ENCODE assay signal across 8 cellular contexts in genomic region chr2:171160119-171160629, GRCh38. TPM values are rescaled to one million over a fixed set of nuclear protein-coding genes. Genes with fewer than 3 reads are reported as not detected.
DNase-seq lines count a peak whose midpoint lies in the region; ATAC-seq, FAIRE-seq and TF ChIP-seq lines count a peak whose summit lies in the region.

No MANE protein-coding gene starts in this region.

- H2AFZ ChIP-seq in H1 (ENCODE audit: low read length): no peak overlapping the region

- H2BK120ac ChIP-seq in H1 (replicated peaks; ENCODE audit: low read depth, low read length): no peak overlapping the region

- peak overlapping the region; percentile 92 for H3K27ac ChIP-seq in H1 (ENCODE audit: low read depth, low read length)

- no peaks in the 10 kb centered on the region for H3K36me3 ChIP-seq in H1 (ENCODE audit: control insufficient read depth in 2 of 4, insufficient read depth in 4 of 4, low read length in 3 of 4)

- peak overlapping the region; percentile 81 for H3K4ac ChIP-seq in H1 (replicated peaks; ENCODE audit: insufficient read length, low read depth, low read length)

- H4K8ac ChIP-seq in H1 (ENCODE audit: extremely low read depth, insufficient read depth, low read length): peak overlapping the region; percentile 98

- peak overlapping the region; percentile 78 to 90 for H3K4me2 ChIP-seq in H1 (ENCODE audit: insufficient read depth in 1 of 2, low read depth in 2 of 2, low read length in 2 of 2)

- peak overlapping the region; percentile 98 for H3K4me3 Mint-ChIP-seq in mesothelial cell of epicardium

- TF ChIP-seq CTCF in H1 (IDR thresholded peaks at IDR 0.05; ENCODE audit: control extremely low read depth in 1 of 3, insufficient read depth in 1 of 3, low read depth in 1 of 3, low read length in 3 of 3) (no peak), mesothelial cell of epicardium (IDR thresholded peaks at IDR 0.05; ENCODE audit: unreplicated experiment) (no peak)

- no peak overlapping the region for H2BK12ac ChIP-seq in H1 (ENCODE audit: low read depth, low read length)

- peak overlapping the region; percentile 99 for H3K27ac Mint-ChIP-seq in mesothelial cell of epicardium

- peak overlapping the region; percentile 95 for H4K91ac ChIP-seq in H1 (replicated peaks; ENCODE audit: insufficient read length, low read length)

- no peaks in the 10 kb centered on the region for H3K9me3 Mint-ChIP-seq in mesothelial cell of epicardium

- H3K23me2 ChIP-seq in H1 (ENCODE audit: low read depth, low read length): peaks cover 3% of the 10 kb centered on the region

- TF ChIP-seq EP300 in H1 (IDR thresholded peaks at IDR 0.05; ENCODE audit: borderline replicate concordance in 1 of 2, low read depth in 2 of 2, low read length in 2 of 2): 0 out of 3 replicates have a peak, but pooled peaks of 1 of the 2 experiments have one; percentile 3

- TF ChIP-seq RAD21 in H1 (IDR thresholded peaks at IDR 0.05 in 1 of 2, conservative IDR thresholded peaks at IDR 0.05 in 1 of 2; ENCODE audit: low read depth in 2 of 2, low read length in 2 of 2): no peak; a peak in 1 of 4 replicates

- no peaks in the 10 kb centered on the region for H3K27me3 ChIP-seq in H1 (replicated peaks in 1 of 4; ENCODE audit: control insufficient read depth in 3 of 4, extremely low read depth in 1 of 4, insufficient read depth in 3 of 4, low read length in 3 of 4)

- peak overlapping the region; percentile 87 to 90 (median 89) for H3K9ac ChIP-seq in H1 (replicated peaks in 1 of 4; ENCODE audit: extremely low read depth in 1 of 4, low read depth in 3 of 4, low read length in 3 of 4)

- TF ChIP-seq POLR2A in H1 (IDR thresholded peaks at IDR 0.05; ENCODE audit: control extremely low read depth in 1 of 2, low read depth in 2 of 2, low read length in 2 of 2): peak in 1 of 2 experiments; percentile 27; a peak in 1 of 3 replicates

- H3K14ac ChIP-seq in H1 (ENCODE audit: insufficient read length): peak overlapping the region; percentile 98

- H3K23ac ChIP-seq in H1 (ENCODE audit: insufficient read length): no peak overlapping the region

- peak overlapping the region; percentile 98 for H4K5ac ChIP-seq in H1 (ENCODE audit: insufficient read length, low read depth, low read length)

- no peak overlapping the region for H2BK20ac ChIP-seq in H1 (ENCODE audit: low read length)

- peaks cover 0 to 3% (median 0%) of the 10 kb centered on the region in 4 experiments; a peak in 3 of 7 replicates for H3K4me1 ChIP-seq in H1 (replicated peaks in 1 of 4; ENCODE audit: control insufficient read depth in 3 of 4, insufficient read depth in 4 of 4, low read length in 3 of 4)

- H3K27me3 Mint-ChIP-seq in mesothelial cell of epicardium (ENCODE audit: low read depth): no peaks in the 10 kb centered on the region

- H3K36me3 Mint-ChIP-seq in mesothelial cell of epicardium: no peaks in the 10 kb centered on the region

- H3K9me3 ChIP-seq in H1 (ENCODE audit: insufficient read depth in 2 of 2, low read depth in 1 of 2, low read length in 1 of 2): no peaks in the 10 kb centered on the region

- H3K56ac ChIP-seq in H1 (replicated peaks; ENCODE audit: insufficient read length, low read depth, low read length): peak overlapping the region; percentile 98

- peak overlapping the region; percentile 95 for H3K18ac ChIP-seq in H1 (ENCODE audit: extremely low read depth, low read length)

- POLR2A ChIA-PET in H1 (lab: Charles Lee; ENCODE audit: partially characterized antibody): interaction anchor here (0.6 to 3.9 kb wide), 13 partner anchors 10 to 323 kb away, joined by 3 to 21 read pairs (median 4); partner anchors contain the start of genes DCAF17 and METTL8

- 2% methylated on average over 19 of the region's 50 CpGs; no CpG with 5 or more reads in 1 of the 2 experiments for WGBS in H1 (ENCODE audit: extremely low coverage in 1 of 2, insufficient coverage in 1 of 2, insufficient read length in 1 of 2, insufficient replicate concordance in 2 of 2, low coverage in 1 of 2, low lambda C conversion rate in 2 of 2, missing lambda C conversion rate in 1 of 2), 2 experiments

- DNase-seq in NCI-H1417 (lab: John Stamatoyannopoulos, UW) (peak; percentile 47 to 71 (median 64)), NCI-H1417 treated with DMSO at 0.1 percent for 48 hours (lab: John Stamatoyannopoulos, UW) (no peak), NCI-H446 (lab: John Stamatoyannopoulos, UW) (peak; percentile 49 to 64), H1 (ENCODE audit: low read depth in 1 of 2, low spot score in 2 of 2) (no peak), mesothelial cell of epicardium (ENCODE audit: low spot score in 2 of 2, unreplicated experiment in 2 of 2) (peak; percentile 54 to 78)
- peak; percentile 23 to 39 for DNase-seq in activated CD8-positive, alpha-beta memory T cell treated with anti-CD3 and anti-CD28 coated beads for 4 hours (ENCODE audit: low read depth in 2 of 2)
- peak; percentile 31 for DNase-seq in stimulated activated CD8-positive, alpha-beta memory T cell treated with anti-CD3 and anti-CD28 coated beads, Interleukin-15, amount 100 ng/mL, for 24 hours (ENCODE audit: low read depth)

- H3K4me3 ChIP-seq in H1 (ENCODE audit: extremely low read depth in 1 of 4, insufficient read depth in 2 of 4, low read depth in 3 of 4, low read length in 4 of 4): peak overlapping the region; percentile 87 to 100 (median 92)

- peaks cover 26 to 58% of the 10 kb centered on the region in 2 experiments for H3K79me2 ChIP-seq in H1 (ENCODE audit: control insufficient read depth in 1 of 2, insufficient read depth in 2 of 2, low read length in 2 of 2)

- peaks cover 0 to 6% of the 10 kb centered on the region in 2 experiments for H4K20me1 ChIP-seq in H1 (replicated peaks in 1 of 2; ENCODE audit: control insufficient read depth in 1 of 2, insufficient read depth in 2 of 2, low read length in 2 of 2)

- CTCF ChIA-PET in H1 (lab: Charles Lee; ENCODE audit: partially characterized antibody): interaction anchor here (0.6 to 1.6 kb wide), 3 partner anchors 73 to 256 kb away, joined by 3 read pairs; no protein-coding TSS in a partner anchor

- peaks cover 57% of the 10 kb centered on the region for H3K4me1 Mint-ChIP-seq in mesothelial cell of epicardium

- no peaks in the 10 kb centered on the region for H3K79me1 ChIP-seq in H1 (ENCODE audit: low read depth, low read length)

- no peak overlapping the region for H2BK15ac ChIP-seq in H1 (ENCODE audit: low read length)

- no peak for FAIRE-seq in H1 (lab: Jason Lieb, UNC)

- no peak overlapping the region for H2AK5ac ChIP-seq in H1 (ENCODE audit: low read depth, low read length)

- peak; percentile 18 for ATAC-seq in HG02981 (IDR thresholded peaks at IDR 0.05; ENCODE audit: unreplicated experiment)

- H2BK5ac ChIP-seq in H1 (ENCODE audit: low read depth, low read length): peak overlapping the region; percentile 93

TF ChIP-seq in H1, 55 proteins besides CTCF, POLR2A, EP300 and RAD21:
- TF ChIP-seq TAF1 (IDR thresholded peaks at IDR 0.05; ENCODE audit: low read depth, low read length) (no peak), CREB1 (IDR thresholded peaks at IDR 0.05) (no peak), TAF7 (optimal IDR thresholded peaks at IDR 0.05; ENCODE audit: borderline replicate concordance, low read depth, low read length) (peak; percentile 44), ASH2L (IDR thresholded peaks at IDR 0.05; ENCODE audit: low read length) (peak; percentile 99), KDM4A (IDR thresholded peaks at IDR 0.05; ENCODE audit: low read depth, low read length, severe bottlenecking) (peak; percentile 31), PHF8 (conservative IDR thresholded peaks at IDR 0.05; ENCODE audit: low read depth, low read length) (peak; percentile 58), YY1 (IDR thresholded peaks at IDR 0.05; ENCODE audit: low read depth, low read length) (peak; percentile 94), TBP (IDR thresholded peaks at IDR 0.05; ENCODE audit: low read depth, low read length) (peak; percentile 25; the same call in 1 of the 2 replicates), RBBP5 (IDR thresholded peaks at IDR 0.05; ENCODE audit: borderline replicate concordance, low read depth, low read length) (peak; percentile 98), EGR1 (IDR thresholded peaks at IDR 0.05; ENCODE audit: borderline replicate concordance, low read depth, low read length) (no peak; the same call in 1 of the 2 replicates), KDM5A (IDR thresholded peaks at IDR 0.05; ENCODE audit: low read length) (no peak)

RNA-seq across cellular contexts. Expression of gene TLK1, which starts 0.5 kb away (rescaled TPM):
- 97.4 and 102 TPM in 2 replicates for total RNA-seq in H1 (2021; fragmentation: NEBNext Ultra II Directional; extraction: Animal tissue kit (Norgen Biotek cat#: 25700))
- polyA plus RNA-seq in H1 (2011; rRNA removed): 8.9 and 11.2 TPM in 2 replicates
- polyA plus RNA-seq in H1 (2011; cell fraction: cytosol; rRNA removed): 12.1 TPM
- polyA plus RNA-seq in H1 (2011; cell fraction: nucleus; rRNA removed): 13.2 TPM
- 28.6 to 41.6 TPM (median 37.1 TPM) in 4 replicates for polyA plus RNA-seq in H1 (2012, experiment 1 of 2)
- 1.9 TPM for polyA plus RNA-seq in H1 (2012, experiment 2 of 2)
- polyA plus RNA-seq in H1 (2013, experiment 1 of 2): 37.4 TPM
- 38.2 TPM for polyA plus RNA-seq in H1 (2013, experiment 2 of 2)
- polyA minus RNA-seq in H1 (2011; rRNA and poly(A)+ RNA removed): 27.5 and 33.8 TPM in 2 replicates
- 33.2 TPM for polyA minus RNA-seq in H1 (2011; cell fraction: cytosol; rRNA and poly(A)+ RNA removed)
- 85.9 TPM for polyA minus RNA-seq in H1 (2011; cell fraction: nucleus; rRNA and poly(A)+ RNA removed)
- total RNA-seq in mesothelial cell of epicardium: 72.0 to 74.5 TPM (median 74.5 TPM) in 3 replicates

Comparison
In these comparisons a context has a peak if more than half of its experiments do, and no peak if none do; other contexts are left out.
1. DNase-seq: peak in NCI-H1417 (3 of 3), NCI-H446 (2 of 2), activated CD8-positive, alpha-beta memory T cell treated with anti-CD3 and anti-CD28 coated beads for 4 hours (2 of 2), mesothelial cell of epicardium (2 of 2) and stimulated activated CD8-positive, alpha-beta memory T cell treated with anti-CD3 and anti-CD28 coated beads, Interleukin-15, amount 100 ng/mL, for 24 hours (single experiment); none in NCI-H1417 treated with DMSO at 0.1 percent for 48 hours (single experiment) and H1 (0 of 2).